In genomic region chr5:40376566-40376965, GRCh38 we compare ENCODE assay signal across 12 cellular contexts.
DNase-seq lines count a peak whose midpoint lies in the region; ATAC-seq and TF ChIP-seq lines count a peak whose summit lies in the region.
"Had no signal": no experiment of that assay in that cellular context is flagged by ENCODE, and none has a peak within 500 bp of the region (broad histone marks: within the 10 kb centered on the region; RNA-seq: fewer than 3 reads in every experiment).

No MANE protein-coding gene starts in this region.

- H3K9me3 Mint-ChIP-seq in stimulated activated naive B cell treated with anti-CD40 and anti-IgM and Interleukin-4, amounts not matched to agents 10 μg/mL and 1 μg/mL and 100 μg/mL, for 72 hours = peaks cover 0 to 3% of the 10 kb centered on the region in 2 donors
- H3K9me3 Mint-ChIP-seq in osteocyte (ENCODE audit: unreplicated experiment) = no peaks in the 10 kb centered on the region
- H3K9me3 Mint-ChIP-seq: stimulated activated effector memory CD8-positive, alpha-beta T cell treated with anti-CD3 and anti-CD28 coated beads, Interleukin-12 subunit alpha, Interleukin-12 subunit beta, amount 100 ng/mL, for 72 hours had no signal

- no peak for TF ChIP-seq CTCF in osteocyte (IDR thresholded peaks at IDR 0.05)

- H3K4me3 Mint-ChIP-seq in stimulated activated naive B cell treated with anti-CD40 and anti-IgM and Interleukin-4, amounts not matched to agents 10 μg/mL and 1 μg/mL and 100 μg/mL, for 72 hours = no peak overlapping the region
- H3K4me3 Mint-ChIP-seq in osteocyte (ENCODE audit: unreplicated experiment) = no peak overlapping the region
- H3K4me3 Mint-ChIP-seq: activated T-cell treated with anti-CD3 and anti-CD28 coated beads, Interleukin-2, amount 50 U/mL, for 24 hours; stimulated activated effector memory CD8-positive, alpha-beta T cell treated with anti-CD3 and anti-CD28 coated beads, Interleukin-12 subunit alpha, Interleukin-12 subunit beta, amount 100 ng/mL, for 72 hours had no signal

- H3K27ac Mint-ChIP-seq in stimulated activated naive B cell treated with anti-CD40 and anti-IgM and Interleukin-4, amounts not matched to agents 10 μg/mL and 1 μg/mL and 100 μg/mL, for 72 hours = no peak overlapping the region
- H3K27ac Mint-ChIP-seq in osteocyte (ENCODE audit: unreplicated experiment) = no peak overlapping the region
- H3K27ac Mint-ChIP-seq: activated T-cell treated with anti-CD3 and anti-CD28 coated beads, Interleukin-2, amount 50 U/mL, for 24 hours; stimulated activated effector memory CD8-positive, alpha-beta T cell treated with anti-CD3 and anti-CD28 coated beads, Interleukin-12 subunit alpha, Interleukin-12 subunit beta, amount 100 ng/mL, for 72 hours had no signal

- H3K36me3 Mint-ChIP-seq in stimulated activated naive B cell treated with anti-CD40 and anti-IgM and Interleukin-4, amounts not matched to agents 10 μg/mL and 1 μg/mL and 100 μg/mL, for 72 hours = no peaks in the 10 kb centered on the region
- H3K36me3 Mint-ChIP-seq in osteocyte (ENCODE audit: unreplicated experiment) = no peaks in the 10 kb centered on the region
- H3K36me3 Mint-ChIP-seq: stimulated activated effector memory CD8-positive, alpha-beta T cell treated with anti-CD3 and anti-CD28 coated beads, Interleukin-12 subunit alpha, Interleukin-12 subunit beta, amount 100 ng/mL, for 72 hours had no signal

- ATAC-seq in GM19324 (IDR thresholded peaks at IDR 0.05; ENCODE audit: low FRiP score, unreplicated experiment) = peak; percentile 62
- ATAC-seq in HG02610 (IDR thresholded peaks at IDR 0.05; ENCODE audit: unreplicated experiment) = peak; percentile 49
- peak; percentile 78 for ATAC-seq in HG03439 (IDR thresholded peaks at IDR 0.05; ENCODE audit: unreplicated experiment)
- ATAC-seq in stimulated activated naive B cell treated with anti-CD40 and anti-IgM and Interleukin-4, amounts not matched to agents 10 μg/mL and 1 μg/mL and 100 μg/mL, for 72 hours (replicated peaks) = peak; percentile 74 to 78
- ATAC-seq in GM19328 (IDR thresholded peaks at IDR 0.05; ENCODE audit: unreplicated experiment) = no peak
- ATAC-seq: heart left ventricle; Right ventricle myocardium inferior; stimulated activated effector memory CD8-positive, alpha-beta T cell treated with anti-CD3 and anti-CD28 coated beads, Interleukin-12 subunit alpha, Interleukin-12 subunit beta, amount 100 ng/mL, for 72 hours had no signal

- peaks cover 15 to 34% of the 10 kb centered on the region in 2 donors for H3K4me1 Mint-ChIP-seq in stimulated activated naive B cell treated with anti-CD40 and anti-IgM and Interleukin-4, amounts not matched to agents 10 μg/mL and 1 μg/mL and 100 μg/mL, for 72 hours
- H3K4me1 Mint-ChIP-seq in osteocyte (ENCODE audit: unreplicated experiment) = peaks cover 5% of the 10 kb centered on the region

- no peak for DNase-seq in stimulated activated naive B cell treated with anti-CD40 and anti-IgM and Interleukin-4, amounts not matched to agents 10 μg/mL and 1 μg/mL and 100 μg/mL, for 72 hours
- DNase-seq in COR-L47 (lab: John Stamatoyannopoulos, UW) (no peak), osteocyte (ENCODE audit: extremely low spot score, unreplicated experiment) (no peak)
- DNase-seq: activated T-cell treated with anti-CD3 and anti-CD28 coated beads, Interleukin-2, amount 50 U/mL, for 24 hours; heart left ventricle; NCI-H2227 treated with DMSO at 0.1 percent for 48 hours had no signal

- no peaks in the 10 kb centered on the region for H3K27me3 Mint-ChIP-seq in stimulated activated naive B cell treated with anti-CD40 and anti-IgM and Interleukin-4, amounts not matched to agents 10 μg/mL and 1 μg/mL and 100 μg/mL, for 72 hours
- no peaks in the 10 kb centered on the region for H3K27me3 Mint-ChIP-seq in osteocyte (ENCODE audit: unreplicated experiment)
- H3K27me3 Mint-ChIP-seq: activated T-cell treated with anti-CD3 and anti-CD28 coated beads, Interleukin-2, amount 50 U/mL, for 24 hours had no signal
